Comparison of ENCODE assay signal across 1 cellular context in the genomic region with DNA sequence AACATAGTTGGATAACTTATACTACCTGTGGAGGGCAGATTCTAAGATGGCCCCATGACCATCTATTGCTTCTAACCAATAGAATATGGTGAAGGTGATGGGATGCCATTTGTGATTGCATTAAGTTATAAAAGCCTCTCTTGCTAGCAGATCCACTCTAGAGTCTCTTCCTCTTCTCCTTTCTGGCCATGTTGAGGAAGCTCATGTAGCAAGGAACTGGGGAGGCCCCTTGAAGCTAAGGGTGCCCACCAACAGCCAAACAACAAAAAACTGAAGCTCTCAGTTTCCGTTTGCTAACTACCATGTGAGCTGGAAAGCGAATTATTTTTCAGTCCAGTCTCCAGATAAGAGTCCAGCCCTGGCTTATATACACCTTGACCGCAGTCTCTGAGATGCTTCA.
TF ChIP-seq lines count a peak whose summit lies in the region.

No MANE protein-coding gene starts in this region.

TF ChIP-seq in HepG2, 621 proteins besides CTCF, POLR2A, EP300 and RAD21:
- TF ChIP-seq, protein P1, sequence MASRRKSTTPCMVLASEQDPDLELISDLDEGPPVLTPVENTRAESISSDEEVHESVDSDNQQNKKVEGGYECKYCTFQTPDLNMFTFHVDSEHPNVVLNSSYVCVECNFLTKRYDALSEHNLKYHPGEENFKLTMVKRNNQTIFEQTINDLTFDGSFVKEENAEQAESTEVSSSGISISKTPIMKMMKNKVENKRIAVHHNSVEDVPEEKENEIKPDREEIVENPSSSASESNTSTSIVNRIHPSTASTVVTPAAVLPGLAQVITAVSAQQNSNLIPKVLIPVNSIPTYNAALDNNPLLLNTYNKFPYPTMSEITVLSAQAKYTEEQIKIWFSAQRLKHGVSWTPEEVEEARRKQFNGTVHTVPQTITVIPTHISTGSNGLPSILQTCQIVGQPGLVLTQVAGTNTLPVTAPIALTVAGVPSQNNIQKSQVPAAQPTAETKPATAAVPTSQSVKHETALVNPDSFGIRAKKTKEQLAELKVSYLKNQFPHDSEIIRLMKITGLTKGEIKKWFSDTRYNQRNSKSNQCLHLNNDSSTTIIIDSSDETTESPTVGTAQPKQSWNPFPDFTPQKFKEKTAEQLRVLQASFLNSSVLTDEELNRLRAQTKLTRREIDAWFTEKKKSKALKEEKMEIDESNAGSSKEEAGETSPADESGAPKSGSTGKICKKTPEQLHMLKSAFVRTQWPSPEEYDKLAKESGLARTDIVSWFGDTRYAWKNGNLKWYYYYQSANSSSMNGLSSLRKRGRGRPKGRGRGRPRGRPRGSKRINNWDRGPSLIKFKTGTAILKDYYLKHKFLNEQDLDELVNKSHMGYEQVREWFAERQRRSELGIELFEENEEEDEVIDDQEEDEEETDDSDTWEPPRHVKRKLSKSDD (CRISPR knock-in tag; IDR thresholded peaks at IDR 0.05; ENCODE audit: low read depth), result no peak
- no peak for TF ChIP-seq NR2F2 (IDR thresholded peaks at IDR 0.05; ENCODE audit: borderline replicate concordance, low read depth)
- no peak for TF ChIP-seq ADNP (CRISPR knock-in tag; IDR thresholded peaks at IDR 0.05)
- TF ChIP-seq ZNF564 (CRISPR knock-in tag; IDR thresholded peaks at IDR 0.05), result no peak
- TF ChIP-seq, protein P2, sequence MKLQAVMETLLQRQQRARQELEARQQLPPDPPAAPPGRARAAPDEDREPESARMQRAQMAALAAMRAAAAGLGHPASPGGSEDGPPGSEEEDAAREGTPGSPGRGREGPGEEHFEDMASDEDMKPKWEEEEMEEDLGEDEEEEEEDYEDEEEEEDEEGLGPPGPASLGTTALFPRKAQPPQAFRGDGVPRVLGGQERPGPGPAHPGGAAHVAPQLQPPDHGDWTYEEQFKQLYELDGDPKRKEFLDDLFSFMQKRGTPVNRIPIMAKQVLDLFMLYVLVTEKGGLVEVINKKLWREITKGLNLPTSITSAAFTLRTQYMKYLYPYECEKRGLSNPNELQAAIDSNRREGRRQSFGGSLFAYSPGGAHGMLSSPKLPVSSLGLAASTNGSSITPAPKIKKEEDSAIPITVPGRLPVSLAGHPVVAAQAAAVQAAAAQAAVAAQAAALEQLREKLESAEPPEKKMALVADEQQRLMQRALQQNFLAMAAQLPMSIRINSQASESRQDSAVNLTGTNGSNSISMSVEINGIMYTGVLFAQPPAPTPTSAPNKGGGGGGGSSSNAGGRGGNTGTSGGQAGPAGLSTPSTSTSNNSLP (IDR thresholded peaks at IDR 0.05; ENCODE audit: low read depth, low read length), result no peak
- TF ChIP-seq, protein P3, sequence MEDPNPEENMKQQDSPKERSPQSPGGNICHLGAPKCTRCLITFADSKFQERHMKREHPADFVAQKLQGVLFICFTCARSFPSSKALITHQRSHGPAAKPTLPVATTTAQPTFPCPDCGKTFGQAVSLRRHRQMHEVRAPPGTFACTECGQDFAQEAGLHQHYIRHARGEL (CRISPR knock-in tag; IDR thresholded peaks at IDR 0.05), result no peak
- TF ChIP-seq ZNF598 (CRISPR knock-in tag; IDR thresholded peaks at IDR 0.05; ENCODE audit: borderline replicate concordance), result no peak
- no peak for TF ChIP-seq FOXJ3 (CRISPR knock-in tag; IDR thresholded peaks at IDR 0.05; ENCODE audit: borderline replicate concordance)
- TF ChIP-seq MTF2 (CRISPR knock-in tag; IDR thresholded peaks at IDR 0.05; ENCODE audit: borderline replicate concordance), result no peak
